17 cellular contexts compared by ENCODE assay signal in genomic region chr13:26977541-26977940, GRCh38.
DNase-seq lines count a peak whose midpoint lies in the region; ATAC-seq and TF ChIP-seq lines count a peak whose summit lies in the region.
"Had no signal": no experiment of that assay in that cellular context is flagged by ENCODE, and none has a peak within 500 bp of the region (broad histone marks: within the 10 kb centered on the region; RNA-seq: fewer than 3 reads in every experiment).

No MANE protein-coding gene starts in this region.

- ATAC-seq in natural killer cell treated with Interleukin-12 subunit alpha and Interleukin-12 subunit beta and Interleukin-15 and Interleukin-18, amount 100 ng/mL, for 72 hours, result peak; percentile 5 to 55
- ATAC-seq in natural killer cell (no peak), Panc1 (no peak), GM21526 (IDR thresholded peaks at IDR 0.05; ENCODE audit: low FRiP score, unreplicated experiment) (no peak)
- ATAC-seq: gastroesophageal sphincter; SK-N-SH treated with all-trans-retinoic acid at 6 μM for 48 hours; stimulated activated naive CD8-positive, alpha-beta T cell treated with anti-CD3 and anti-CD28 coated beads, Interleukin-15, Interleukin-2, amounts not matched to agents 100 U/mL and 50 U/mL, for 24 hours; upper lobe of right lung had no signal

- H3K4me3 Mint-ChIP-seq in natural killer cell treated with Interleukin-12 subunit alpha and Interleukin-12 subunit beta and Interleukin-15 and Interleukin-18, amount 100 ng/mL, for 72 hours, result no peak overlapping the region
- H3K4me3 Mint-ChIP-seq in natural killer cell, result no peak overlapping the region

- TF ChIP-seq EP300 in sigmoid colon (IDR thresholded peaks at IDR 0.05), result no peak

- H3K27me3 ChIP-seq in Panc1 (ENCODE audit: control insufficient read depth, insufficient read depth, low read length), result no peaks in the 10 kb centered on the region
- no peaks in the 10 kb centered on the region for H3K27me3 ChIP-seq in sigmoid colon
- H3K27me3 ChIP-seq: upper lobe of right lung had no signal

- intact Hi-C loops in natural killer cell (cut with micrococcal nuclease), result no loop called here
- intact Hi-C loops in Panc1 (cut with micrococcal nuclease; ENCODE audit: unreplicated experiment), result no loop called here
- intact Hi-C loops in sigmoid colon (cut with DNase I), result no loop called here

- 44% methylated on average over 11 of the region's 11 CpGs for WGBS in sigmoid colon, 2 donors

- TF ChIP-seq CTCF in natural killer cell (IDR thresholded peaks at IDR 0.05), result no peak
- no peak for TF ChIP-seq CTCF in Panc1 (IDR thresholded peaks at IDR 0.05)
- no peak for TF ChIP-seq CTCF in sigmoid colon (IDR thresholded peaks at IDR 0.05)

- H3K9me3 Mint-ChIP-seq in natural killer cell treated with Interleukin-12 subunit alpha and Interleukin-12 subunit beta and Interleukin-15 and Interleukin-18, amount 100 ng/mL, for 72 hours, result no peaks in the 10 kb centered on the region
- H3K9me3 Mint-ChIP-seq in natural killer cell, result peaks cover 2% of the 10 kb centered on the region in 2 donors
- H3K9me3 Mint-ChIP-seq: immature natural killer cell had no signal

- no peak for TF ChIP-seq POLR2A in sigmoid colon (IDR thresholded peaks at IDR 0.05)

- no TSS peak for BruUV-seq in Panc1 (replicated peaks; lab: Mats Ljungman, UMichigan)

- H3K4me1 ChIP-seq in Panc1 (ENCODE audit: control insufficient read depth, insufficient read depth, low read length) (peaks cover 28% of the 10 kb centered on the region), sigmoid colon (peaks cover 0 to 8% (median 3%) of the 10 kb centered on the region in 4 donors)

- H3K27ac ChIP-seq in Panc1 (ENCODE audit: low read length) (peak overlapping the region; percentile 100), sigmoid colon (no peak overlapping the region)
- H3K27ac ChIP-seq: upper lobe of right lung had no signal

- in situ Hi-C loops in Panc1 (cut with HindIII; ENCODE audit: low pct_unique_long_range_greater_than_20kb, low sequenced_read_pairs), result no loop called here

- H3K36me3 ChIP-seq in Panc1 (ENCODE audit: control insufficient read depth, insufficient read depth, low read length) (no peaks in the 10 kb centered on the region), sigmoid colon (no peaks in the 10 kb centered on the region)
- H3K36me3 ChIP-seq: gastroesophageal sphincter, upper lobe of right lung had no signal

- POLR2A ChIA-PET in Panc1 (lab: Charles Lee), result no interaction called here

- peaks cover 4% of the 10 kb centered on the region for H3K36me3 Mint-ChIP-seq in natural killer cell treated with Interleukin-12 subunit alpha and Interleukin-12 subunit beta and Interleukin-15 and Interleukin-18, amount 100 ng/mL, for 72 hours
- H3K36me3 Mint-ChIP-seq in natural killer cell, result no peaks in the 10 kb centered on the region
- H3K36me3 Mint-ChIP-seq: immature natural killer cell had no signal

- DNase-seq in natural killer cell treated with Interleukin-12 subunit alpha and Interleukin-12 subunit beta and Interleukin-15 and Interleukin-18, amount 100 ng/mL, for 72 hours (ENCODE audit: low spot score), result no peak
- DNase-seq in natural killer cell (no peak), Panc1 (ENCODE audit: low read depth, low spot score) (no peak), kidney tubule cell (ENCODE audit: low spot score) (peak; percentile 87), sigmoid colon (no peak), amniotic stem cell (lab: John Stamatoyannopoulos, UW) (no peak), AG08396 (ENCODE audit: low spot score) (no peak)
- DNase-seq: activated gamma-delta T cell; aorta; immature natural killer cell; NCI-H1694; NCI-H510A; stimulated activated naive CD8-positive, alpha-beta T cell treated with anti-CD3 and anti-CD28 coated beads, Interleukin-15, Interleukin-2, amounts not matched to agents 100 U/mL and 50 U/mL, for 24 hours; upper lobe of right lung had no signal

- CTCF ChIA-PET in Panc1 (lab: Charles Lee), result no interaction called here

- no peaks in the 10 kb centered on the region for H3K27me3 Mint-ChIP-seq in natural killer cell treated with Interleukin-12 subunit alpha and Interleukin-12 subunit beta and Interleukin-15 and Interleukin-18, amount 100 ng/mL, for 72 hours
- no peaks in the 10 kb centered on the region for H3K27me3 Mint-ChIP-seq in natural killer cell (ENCODE audit: low read depth in 2 of 2)

- H3K4me1 Mint-ChIP-seq in natural killer cell treated with Interleukin-12 subunit alpha and Interleukin-12 subunit beta and Interleukin-15 and Interleukin-18, amount 100 ng/mL, for 72 hours (ENCODE audit: low read depth in 2 of 2), result peaks cover 12 to 20% of the 10 kb centered on the region in 2 donors
- peaks cover 12 to 22% of the 10 kb centered on the region in 2 donors for H3K4me1 Mint-ChIP-seq in natural killer cell

- H3K9me3 ChIP-seq in Panc1 (ENCODE audit: control insufficient read depth, insufficient read depth, low read depth, low read length) (no peaks in the 10 kb centered on the region), sigmoid colon (no peaks in the 10 kb centered on the region)
- H3K9me3 ChIP-seq: gastroesophageal sphincter, upper lobe of right lung had no signal

- no peak overlapping the region for H3K27ac Mint-ChIP-seq in natural killer cell treated with Interleukin-12 subunit alpha and Interleukin-12 subunit beta and Interleukin-15 and Interleukin-18, amount 100 ng/mL, for 72 hours
- no peak overlapping the region for H3K27ac Mint-ChIP-seq in natural killer cell
- H3K27ac Mint-ChIP-seq: immature natural killer cell had no signal

- H3K4me3 ChIP-seq in Panc1 (ENCODE audit: low read depth in 2 of 2, low read length in 2 of 2) (no peak overlapping the region), sigmoid colon (no peak overlapping the region)
- H3K4me3 ChIP-seq: gastroesophageal sphincter, upper lobe of right lung had no signal

Comparison
In these comparisons a context has a peak if more than half of its experiments do, and no peak if none do; other contexts are left out.
1. ATAC-seq: peak in natural killer cell treated with Interleukin-12 subunit alpha and Interleukin-12 subunit beta and Interleukin-15 and Interleukin-18, amount 100 ng/mL, for 72 hours (2 of 2); none in natural killer cell (0 of 3), Panc1 (single experiment) and GM21526 (single experiment).